Comparison of ENCODE assay signal across 8 cellular contexts in genomic region chr6:37168809-37169457, GRCh38. TPM values are rescaled to one million over a fixed set of nuclear protein-coding genes. Genes with fewer than 3 reads are reported as not detected.
DNase-seq lines count a peak whose midpoint lies in the region; ATAC-seq and TF ChIP-seq lines count a peak whose summit lies in the region.

No MANE protein-coding gene starts in this region.

- peak overlapping the region; percentile 89 to 90 for H3K18ac ChIP-seq in mesenchymal stem cell (ENCODE audit: low read depth in 1 of 2, low read length in 2 of 2)

- H3K4me2 ChIP-seq in mesenchymal stem cell (ENCODE audit: low read length, poor library complexity, severe bottlenecking), result peak overlapping the region; percentile 87

- H4K91ac ChIP-seq in mesenchymal stem cell (ENCODE audit: low read length), result peak overlapping the region; percentile 82

- H3K27ac ChIP-seq in C4-2B (peak overlapping the region; percentile 30), HL-60 (replicated peaks) (peak overlapping the region; percentile 83), dorsolateral prefrontal cortex (peak overlapping the region in 58 of 59 donors; percentile 55 to 98 (median 90)), mesenchymal stem cell (ENCODE audit: low read length, poor library complexity, severe bottlenecking) (peak overlapping the region; percentile 91), substantia nigra (ENCODE audit: low read depth, low read length, poor library complexity, severe bottlenecking) (peak overlapping the region; percentile 75)

- peak overlapping the region; percentile 93 for H3K9ac ChIP-seq in mesenchymal stem cell (ENCODE audit: low read length)

- peak overlapping the region; percentile 81 for H2BK5ac ChIP-seq in mesenchymal stem cell (ENCODE audit: low read depth, low read length, poor library complexity, severe bottlenecking)

- ATAC-seq in left lobe of liver, result no peak

- no peak overlapping the region for H2AK5ac ChIP-seq in mesenchymal stem cell (ENCODE audit: low read length, severe bottlenecking)

- H3K4me3 ChIP-seq in HL-60 (replicated peaks; ENCODE audit: insufficient read depth, low read length) (peak overlapping the region; percentile 51), dorsolateral prefrontal cortex (peak overlapping the region; percentile 48 to 98 (median 74)), mesenchymal stem cell (ENCODE audit: insufficient read depth in 1 of 2, low read depth in 1 of 2, low read length in 2 of 2) (peak overlapping the region; percentile 58 to 78)

- peaks cover 9% of the 10 kb centered on the region for H3K4me1 ChIP-seq in mesenchymal stem cell (ENCODE audit: control insufficient read depth, insufficient read depth, low read depth, low read length)

- H3K4ac ChIP-seq in mesenchymal stem cell (ENCODE audit: low read depth in 1 of 2, low read length in 2 of 2), result peak overlapping the region; percentile 57 to 70

- H3K9me3 ChIP-seq in mesenchymal stem cell (ENCODE audit: control insufficient read depth, low read length), result no peaks in the 10 kb centered on the region

- peak overlapping the region; percentile 92 for H2BK15ac ChIP-seq in mesenchymal stem cell (ENCODE audit: low read depth, poor library complexity, severe bottlenecking)

- H2BK12ac ChIP-seq in mesenchymal stem cell (ENCODE audit: low read length in 2 of 2), result peak overlapping the region; percentile 6 to 94

- H4K8ac ChIP-seq in mesenchymal stem cell (ENCODE audit: low read length), result peak overlapping the region; percentile 88

- H3K14ac ChIP-seq in mesenchymal stem cell (ENCODE audit: low read length in 2 of 2), result no peak overlapping the region

- H3K27me3 ChIP-seq in HL-60 (ENCODE audit: insufficient read depth, poor library complexity, severe bottlenecking) (no peaks in the 10 kb centered on the region), dorsolateral prefrontal cortex (no peaks in the 10 kb centered on the region), mesenchymal stem cell (ENCODE audit: control insufficient read depth in 1 of 2, insufficient read depth in 1 of 2, low read length in 2 of 2) (no peaks in the 10 kb centered on the region)

- H3K36me3 ChIP-seq in mesenchymal stem cell (ENCODE audit: control insufficient read depth in 1 of 2, insufficient read depth in 2 of 2, low read depth in 1 of 2, low read length in 2 of 2), result peaks cover 16 to 21% of the 10 kb centered on the region in 2 experiments

- H3K23ac ChIP-seq in mesenchymal stem cell (ENCODE audit: low read length in 2 of 2), result no peak overlapping the region

- H3K79me1 ChIP-seq in mesenchymal stem cell (replicated peaks; ENCODE audit: low read length, poor library complexity, severe bottlenecking), result peaks cover 15% of the 10 kb centered on the region

- DNase-seq in HL-60 (ENCODE audit: low read depth in 1 of 2, low spot score in 1 of 2) (no peak), SW 1271 (lab: John Stamatoyannopoulos, UW) (peak; percentile 66 to 72), dorsolateral prefrontal cortex (peak in 7 of 10 donors; percentile 25 to 83 (median 52)), mesenchymal stem cell (peak; percentile 77), substantia nigra (lab: John Stamatoyannopoulos, UW) (peak in 24 of 49 donors; percentile 31 to 86 (median 56)), left lobe of liver (ENCODE audit: low spot score) (no peak), activated gamma-delta T cell treated with Interleukin-2 at 50 U/mL for 16 hours (no peak)

- intact Hi-C loops in dorsolateral prefrontal cortex (cut with DNase I), result loop anchor here in 1 of 2 donors (1.0 kb wide), 1 partner anchor 67 kb away; no protein-coding TSS in a partner anchor

- peak overlapping the region; percentile 95 for H2BK120ac ChIP-seq in mesenchymal stem cell (ENCODE audit: low read depth, low read length)

- TF ChIP-seq CTCF in C4-2B (conservative IDR thresholded peaks at IDR 0.05) (no peak), HL-60 (IDR thresholded peaks at IDR 0.05; ENCODE audit: insufficient read depth, low read length) (no peak), dorsolateral prefrontal cortex (IDR thresholded peaks at IDR 0.05 in 54 of 56, conservative IDR thresholded peaks at IDR 0.05 in 2 of 56; ENCODE audit: low read depth in 1 of 56, partially characterized antibody in 56 of 56) (no peak)

- WGBS in mesenchymal stem cell, result 2% methylated on average over 22 of the region's 24 CpGs

- peak overlapping the region; percentile 72 for H2AFZ ChIP-seq in mesenchymal stem cell (ENCODE audit: low read depth, low read length)

RNA-seq across cellular contexts. Expression of gene PIM1, which starts 1.0 kb away (rescaled TPM):
- total RNA-seq in dorsolateral prefrontal cortex, result 10 to 100 TPM in 113 of 120 experiments, 1 to 10 TPM in 7; 8.8 to 61.4 (median 18.1) TPM
- polyA plus RNA-seq in mesenchymal stem cell (2013, experiment 1 of 2), result 14.5 TPM
- 13.6 TPM for polyA plus RNA-seq in mesenchymal stem cell (2013, experiment 2 of 2)
- 5.7 TPM for total RNA-seq in left lobe of liver

Comparison
In these comparisons a context has a peak if more than half of its experiments do, and no peak if none do; other contexts are left out.
1. H3K27ac ChIP-seq: peak in every context shown above with its lines; median percentile 91 in mesenchymal stem cell; 90 in dorsolateral prefrontal cortex; 83 in HL-60; 75 in substantia nigra; 30 in C4-2B.
2. DNase-seq: peak in SW 1271 (2 of 2), dorsolateral prefrontal cortex (7 of 10) and mesenchymal stem cell (single experiment); none in HL-60 (0 of 2), left lobe of liver (single experiment) and activated gamma-delta T cell treated with Interleukin-2 at 50 U/mL for 16 hours (single experiment).
3. Peak in every context shown above with its lines, with median percentiles within 50 percentile points of each other: H3K4me3 ChIP-seq.